ENCODE assay signal across 8 cellular contexts in genomic region chr18:26133652-26134051, GRCh38.
DNase-seq lines count a peak whose midpoint lies in the region; ATAC-seq lines count a peak whose summit lies in the region.

TSS of gene PSMA8 (plus strand) at chr18:26133869. CDS start at chr18:26133966, 97 bp downstream.

- peak; percentile 62 for ATAC-seq in HG03066 (IDR thresholded peaks at IDR 0.05; ENCODE audit: low read depth, unreplicated experiment)
- no peak for ATAC-seq in HG02623 (IDR thresholded peaks at IDR 0.05; ENCODE audit: unreplicated experiment)
- no peak for ATAC-seq in HG03571 (IDR thresholded peaks at IDR 0.05; ENCODE audit: unreplicated experiment)

- peak; percentile 41 for DNase-seq in activated T-cell treated with anti-CD3 and anti-CD28 coated beads for 48 hours (ENCODE audit: low read depth)
- DNase-seq in iPS DF 19.7 (ENCODE audit: low read depth, low spot score), result peak; percentile 47
- DNase-seq in stimulated activated CD8-positive, alpha-beta memory T cell treated with anti-CD3 and anti-CD28 coated beads, Interleukin-7, amount 100 ng/mL, for 48 hours (ENCODE audit: extremely low read depth in 1 of 2, low read depth in 1 of 2), result peak; percentile 25 to 32
- DNase-seq in NCI-H187 (lab: John Stamatoyannopoulos, UW), result no peak
- DNase-seq in midbrain (lab: John Stamatoyannopoulos, UW), result no peak

Comparison
In these comparisons a context has a peak if more than half of its experiments do, and no peak if none do; other contexts are left out.
1. DNase-seq: peak in activated T-cell treated with anti-CD3 and anti-CD28 coated beads for 48 hours (single experiment), iPS DF 19.7 (single experiment) and stimulated activated CD8-positive, alpha-beta memory T cell treated with anti-CD3 and anti-CD28 coated beads, Interleukin-7, amount 100 ng/mL, for 48 hours (2 of 2); none in NCI-H187 (0 of 2) and midbrain (single experiment).